Comparison of ENCODE assay signal across 1 cellular context in the genomic region with DNA sequence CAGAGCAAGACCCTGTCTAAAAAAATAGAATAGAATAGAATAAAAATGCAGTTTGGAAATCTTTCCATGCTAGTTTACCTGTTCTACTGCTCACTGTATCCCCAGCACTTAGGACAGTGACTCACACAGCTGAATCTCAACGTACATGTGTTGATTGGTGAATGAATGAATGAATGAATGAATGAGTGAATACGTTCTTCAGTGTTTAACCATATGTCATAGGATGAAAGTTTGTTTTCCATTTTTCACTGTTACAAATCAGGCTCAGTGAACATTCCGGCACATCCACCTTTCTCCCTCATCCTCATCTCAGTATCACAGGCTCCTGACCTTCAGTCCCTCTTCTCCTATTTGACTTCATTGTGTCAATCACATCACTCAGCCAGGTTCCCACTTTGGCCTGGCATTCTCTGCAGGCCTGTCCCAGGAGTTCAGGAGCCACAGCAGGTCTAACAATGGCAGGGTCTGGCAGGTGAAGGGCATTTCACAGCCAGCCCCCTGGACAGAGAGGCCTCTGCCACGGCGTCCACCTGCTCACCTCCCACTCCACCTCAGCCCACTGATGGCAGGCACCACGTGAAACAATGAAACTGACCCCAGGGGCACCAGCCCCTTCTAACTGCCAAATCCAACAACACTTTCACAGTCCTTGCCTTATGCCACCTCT.
TF ChIP-seq lines count a peak whose summit lies in the region.

No MANE protein-coding gene starts in this region.

TF ChIP-seq in H1, 55 proteins besides CTCF, POLR2A, EP300 and RAD21:
- TF ChIP-seq KDM1A (IDR thresholded peaks at IDR 0.05; ENCODE audit: borderline replicate concordance, low read length) (no peak), YY1 (IDR thresholded peaks at IDR 0.05; ENCODE audit: low read depth, low read length) (no peak), CTBP2 (IDR thresholded peaks at IDR 0.05; ENCODE audit: borderline replicate concordance, insufficient read depth, insufficient read length, low read length) (no peak), RFX5 (IDR thresholded peaks at IDR 0.05; ENCODE audit: borderline replicate concordance, low read depth, low read length) (no peak), POU5F1 (IDR thresholded peaks at IDR 0.05; ENCODE audit: low read depth, low read length) (no peak), TCF12 (IDR thresholded peaks at IDR 0.05; ENCODE audit: low read depth, low read length) (no peak), BACH1 (IDR thresholded peaks at IDR 0.05; ENCODE audit: low read length) (no peak), POLR2AphosphoS5 (IDR thresholded peaks at IDR 0.05; ENCODE audit: low read depth, low read length) (no peak), FOSL1 (IDR thresholded peaks at IDR 0.05; ENCODE audit: insufficient read depth, low read depth, low read length) (no peak), KDM4A (IDR thresholded peaks at IDR 0.05; ENCODE audit: low read depth, low read length, severe bottlenecking) (no peak), HDAC6 (IDR thresholded peaks at IDR 0.05; ENCODE audit: low read depth, low read length) (no peak), KDM5A (IDR thresholded peaks at IDR 0.05; ENCODE audit: low read length) (no peak), ZNF274 (IDR thresholded peaks at IDR 0.05; ENCODE audit: borderline replicate concordance, extremely low read depth, low read length) (no peak), TEAD4 (IDR thresholded peaks at IDR 0.05; ENCODE audit: low read depth, low read length) (no peak), NRF1 (IDR thresholded peaks at IDR 0.05; ENCODE audit: low read depth, low read length) (no peak), NANOG (IDR thresholded peaks at IDR 0.05; ENCODE audit: insufficient read depth, low read depth, low read length, poor library complexity, severe bottlenecking) (no peak)
